Comparison of ENCODE assay signal across 33 cellular contexts in the genomic region with DNA sequence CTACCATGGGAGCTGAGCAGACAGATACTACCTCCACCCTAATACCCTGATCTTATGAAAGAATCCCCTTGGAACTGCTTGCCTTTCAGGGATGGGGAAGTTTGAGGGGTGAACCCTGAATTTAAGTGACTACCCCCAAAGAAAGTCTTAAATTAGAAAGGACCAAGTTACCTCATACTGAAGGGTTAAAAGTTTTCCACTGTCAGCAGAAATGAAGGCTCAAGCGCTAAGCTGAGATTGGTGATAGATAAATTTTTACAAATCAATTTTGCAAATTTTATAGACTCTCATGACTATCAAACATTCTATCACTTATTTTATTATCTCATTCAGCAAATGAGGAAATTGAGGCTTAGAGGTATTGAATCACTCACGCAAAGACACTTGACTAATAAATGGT.
"Had no signal": no experiment of that assay in that cellular context is flagged by ENCODE, and none has a peak within 500 bp of the region (broad histone marks: within the 10 kb centered on the region; RNA-seq: fewer than 3 reads in every experiment).

No MANE protein-coding gene starts in this region.

- FAIRE-seq: astrocyte, bronchial epithelial cell, colon had no signal

- H3K27ac ChIP-seq: adrenal gland, ascending aorta, body of pancreas, brain microvascular endothelial cell, breast epithelium, cardiac muscle cell had no signal

- H3K36me3 ChIP-seq: adrenal gland, ascending aorta, brain microvascular endothelial cell, breast epithelium, cardiac muscle cell had no signal

- H3K4me1 ChIP-seq: adrenal gland, ascending aorta, body of pancreas, breast epithelium had no signal

- H3K4me3 ChIP-seq: adrenal gland, ascending aorta, body of pancreas, breast epithelium, cardiac muscle cell had no signal

- H3K9me3 ChIP-seq: adrenal gland, ascending aorta, body of pancreas, breast epithelium had no signal

- H3K27me3 ChIP-seq: adrenal gland, ascending aorta, body of pancreas, brain microvascular endothelial cell, breast epithelium, cardiac muscle cell had no signal

- ATAC-seq: activated naive CD4-positive, alpha-beta T cell treated with anti-CD3 and anti-CD28 coated beads, Interleukin-2, amount 50 U/mL, for 72 hours; activated naive CD8-positive, alpha-beta T cell treated with anti-CD3 and anti-CD28 coated beads, Interleukin-2, amount 50 U/mL, for 24 hours; activated T-cell treated with anti-CD3 and anti-CD28 coated beads, Interleukin-2, amount 50 U/mL, for 4 hours; activated T-cell treated with anti-CD3 and anti-CD28 coated beads, Interleukin-2, amount 50 U/mL, for 72 hours; activated T-helper 17 cell treated with anti-CD3 and anti-CD28 coated beads, Interleukin-2, amount 50 U/mL, for 72 hours; body of pancreas had no signal

- DNase-seq: activated effector memory CD4-positive, alpha-beta T cell treated with anti-CD3 and anti-CD28 coated beads, Interleukin-2, amount 50 U/mL, for 16 hours; activated effector memory CD4-positive, alpha-beta T cell treated with Interleukin-2 at 50 U/mL for 16 hours; activated gamma-delta T cell; activated gamma-delta T cell treated with Interleukin-2 at 50 U/mL for 16 hours; activated naive CD4-positive, alpha-beta T cell; activated naive CD4-positive, alpha-beta T cell treated with anti-CD3 and anti-CD28 coated beads for 36 hours; activated naive CD4-positive, alpha-beta T cell treated with anti-CD3 and anti-CD28 coated beads, Interleukin-2, amount 10 ng/mL, durations not matched to agents 7 days and 5 days; activated naive CD4-positive, alpha-beta T cell treated with anti-CD3 and anti-CD28 coated beads, Interleukin-2, amount 50 U/mL, for 16 hours; activated naive CD4-positive, alpha-beta T cell treated with Interleukin-2 at 50 U/mL for 16 hours; activated naive CD8-positive, alpha-beta T cell treated with anti-CD3 and anti-CD28 coated beads for 36 hours; activated naive CD8-positive, alpha-beta T cell treated with anti-CD3 and anti-CD28 coated beads, Interleukin-2, amount 10 ng/mL, durations not matched to agents 7 days and 5 days; activated naive CD8-positive, alpha-beta T cell treated with anti-CD3 and anti-CD28 coated beads, Interleukin-2, amount 50 U/mL, for 24 hours; activated T-cell treated with anti-CD3 and anti-CD28 coated beads, Interleukin-2, amount 50 U/mL, for 4 hours; activated T-cell treated with anti-CD3 and anti-CD28 coated beads, Interleukin-2, amount 50 U/mL, for 48 hours; activated T-cell treated with anti-CD3 and anti-CD28 coated beads, Interleukin-2, amount 50 U/mL, for 72 hours; adrenal gland; amniotic stem cell; amygdala; anterior cingulate cortex; aorta; body of pancreas; brain microvascular endothelial cell; caudate nucleus; central memory CD4-positive, alpha-beta T cell; cerebellar nuclear complex had no signal
